Comparison of ENCODE assay signal across 21 cellular contexts in genomic region chr15:31293655-31294054, GRCh38.
"Had no signal": no experiment of that assay in that cellular context is flagged by ENCODE, and none has a peak within 500 bp of the region (broad histone marks: within the 10 kb centered on the region; RNA-seq: fewer than 3 reads in every experiment).

No MANE protein-coding gene starts in this region.

- DNase-seq: activated CD4-positive, alpha-beta T cell treated with anti-CD3 and anti-CD28 coated beads for 1 hour; activated CD8-positive, alpha-beta memory T cell treated with anti-CD3 and anti-CD28 coated beads for 24 hours; activated effector memory CD4-positive, alpha-beta T cell treated with anti-CD3 and anti-CD28 coated beads, Interleukin-2, amount 50 U/mL, for 16 hours; activated naive CD4-positive, alpha-beta T cell treated with anti-CD3 and anti-CD28 coated beads, Interleukin-2, amount 50 U/mL, for 16 hours; activated T-cell treated with anti-CD3 and anti-CD28 coated beads, Interleukin-2, amount 50 U/mL, for 72 hours; cortex of kidney; effector CD4-positive, alpha-beta T cell; heart right ventricle; kidney glomerular epithelial cell; mesendoderm; pancreas; small intestine; stimulated activated CD4-positive, alpha-beta T cell treated with anti-CD3 and anti-CD28 coated beads, Interleukin-15, amount 100 ng/mL, for 24 hours; stimulated activated CD4-positive, alpha-beta T cell treated with anti-CD3 and anti-CD28 coated beads, Interleukin-2, amount 100 ng/mL, for 48 hours; stimulated activated naive CD8-positive, alpha-beta T cell treated with anti-CD3 and anti-CD28 coated beads, Interleukin-15, amount 100 ng/mL, for 72 hours; testis had no signal

- H3K4me1 ChIP-seq: ascending aorta, gastroesophageal sphincter, testis had no signal

- H3K4me3 ChIP-seq: ascending aorta, gastroesophageal sphincter, heart right ventricle, neural progenitor cell, pancreas, right lobe of liver, testis had no signal

- H3K27ac ChIP-seq: ascending aorta, gastroesophageal sphincter, heart right ventricle, neural progenitor cell, right lobe of liver, VCaP had no signal

- H3K27me3 ChIP-seq: ascending aorta, heart right ventricle, neural progenitor cell, pancreas, right lobe of liver, testis had no signal

- H3K36me3 ChIP-seq: ascending aorta, gastroesophageal sphincter, heart right ventricle, neural progenitor cell, pancreas, right lobe of liver had no signal

- H3K9me3 ChIP-seq: ascending aorta, gastroesophageal sphincter, heart right ventricle, pancreas, right lobe of liver, testis had no signal
